Comparison of ENCODE assay signal across 8 cellular contexts in genomic region chr1:93446837-93447451, GRCh38. TPM values are rescaled to one million over a fixed set of nuclear protein-coding genes. Genes with fewer than 3 reads are reported as not detected.
DNase-seq lines count a peak whose midpoint lies in the region; ATAC-seq and TF ChIP-seq lines count a peak whose summit lies in the region.

No MANE protein-coding gene starts in this region.

- H3K79me2 ChIP-seq in Loucy (ENCODE audit: insufficient read depth, low read length) = peaks cover 29% of the 10 kb centered on the region

- H3K9me3 ChIP-seq in CD8-positive, alpha-beta memory T cell (ENCODE audit: low read length) = no peaks in the 10 kb centered on the region
- H3K9me3 ChIP-seq in Loucy (ENCODE audit: insufficient read depth, low read depth, low read length) = no peaks in the 10 kb centered on the region

- POLR2A ChIA-PET in CD8-positive, alpha-beta memory T cell (lab: Charles Lee) = no interaction called here

- peak overlapping the region; percentile 43 for H3K27ac ChIP-seq in CD8-positive, alpha-beta memory T cell (ENCODE audit: low read depth, low read length)

- no peak overlapping the region for H2AFZ ChIP-seq in Loucy (ENCODE audit: low read length)

- peak overlapping the region in 1 of 8 donors; percentile 65 for H3K27ac Mint-ChIP-seq in CD8-positive, alpha-beta memory T cell
- no peak overlapping the region for H3K27ac Mint-ChIP-seq in natural killer cell treated with Interleukin-12 subunit alpha and Interleukin-12 subunit beta and Interleukin-15 and Interleukin-18, amount 100 ng/mL, for 72 hours

- CTCF ChIA-PET in CD8-positive, alpha-beta memory T cell (lab: Charles Lee) = interaction anchor here (0.9 to 1.0 kb wide), 2 partner anchors 142 to 399 kb away, joined by 3 to 4 read pairs; no protein-coding TSS in a partner anchor

- H4K20me1 ChIP-seq in Loucy (ENCODE audit: insufficient read depth, low read length, poor library complexity, severe bottlenecking) = peaks cover 19% of the 10 kb centered on the region

- peak overlapping the region; percentile 65 to 90 (median 87) for H3K4me3 Mint-ChIP-seq in CD8-positive, alpha-beta memory T cell
- peak overlapping the region; percentile 83 for H3K4me3 Mint-ChIP-seq in natural killer cell treated with Interleukin-12 subunit alpha and Interleukin-12 subunit beta and Interleukin-15 and Interleukin-18, amount 100 ng/mL, for 72 hours

- H3F3A ChIP-seq in Loucy (ENCODE audit: low read depth) = 0 out of 2 replicates have a peak, but pooled peaks cover 5% of the 10 kb centered on the region

- H3K4me3 ChIP-seq in CD8-positive, alpha-beta memory T cell (ENCODE audit: low read length) = peak overlapping the region; percentile 11
- peak overlapping the region; percentile 98 for H3K4me3 ChIP-seq in Loucy (ENCODE audit: low read length, poor library complexity, severe bottlenecking)

- no peaks in the 10 kb centered on the region for H3K36me3 ChIP-seq in CD8-positive, alpha-beta memory T cell (ENCODE audit: insufficient read depth, low read length)
- H3K36me3 ChIP-seq in Loucy (ENCODE audit: insufficient read depth, low read length) = no peaks in the 10 kb centered on the region

- peaks cover 15 to 25% (median 19%) of the 10 kb centered on the region in 3 donors for H3K4me1 Mint-ChIP-seq in CD8-positive, alpha-beta memory T cell
- H3K4me1 Mint-ChIP-seq in natural killer cell treated with Interleukin-12 subunit alpha and Interleukin-12 subunit beta and Interleukin-15 and Interleukin-18, amount 100 ng/mL, for 72 hours (ENCODE audit: low read depth in 2 of 2) = peaks cover 18 to 20% of the 10 kb centered on the region in 2 donors

- H3K9me2 ChIP-seq in Loucy (replicated peaks; ENCODE audit: low read depth, low read length) = no peaks in the 10 kb centered on the region

- H3K9me3 Mint-ChIP-seq in CD8-positive, alpha-beta memory T cell = peaks cover 0 to 4% (median 0%) of the 10 kb centered on the region in 5 donors
- H3K9me3 Mint-ChIP-seq in natural killer cell treated with Interleukin-12 subunit alpha and Interleukin-12 subunit beta and Interleukin-15 and Interleukin-18, amount 100 ng/mL, for 72 hours = no peaks in the 10 kb centered on the region

- H3K4me1 ChIP-seq in CD8-positive, alpha-beta memory T cell (ENCODE audit: insufficient read depth, low read length) = peaks cover 11% of the 10 kb centered on the region
- H3K4me1 ChIP-seq in Loucy (ENCODE audit: insufficient read depth, low read length, poor library complexity, severe bottlenecking) = peaks cover 28% of the 10 kb centered on the region

- H3K36me3 Mint-ChIP-seq in CD8-positive, alpha-beta memory T cell = no peaks in the 10 kb centered on the region
- no peaks in the 10 kb centered on the region for H3K36me3 Mint-ChIP-seq in natural killer cell treated with Interleukin-12 subunit alpha and Interleukin-12 subunit beta and Interleukin-15 and Interleukin-18, amount 100 ng/mL, for 72 hours

- TF ChIP-seq CTCF in Loucy (conservative IDR thresholded peaks at IDR 0.05; ENCODE audit: low read length) = no peak

- peak overlapping the region; percentile 99 for H3K4me2 ChIP-seq in Loucy (ENCODE audit: low read depth, low read length, poor library complexity, severe bottlenecking)

- peak overlapping the region; percentile 84 for H3K9ac ChIP-seq in Loucy (ENCODE audit: low read depth, low read length, poor library complexity, severe bottlenecking)

- ATAC-seq in esophagus mucosa (peak; percentile 94), GM21367 (IDR thresholded peaks at IDR 0.05; ENCODE audit: unreplicated experiment) (no peak)
- ATAC-seq in natural killer cell treated with Interleukin-12 subunit alpha and Interleukin-12 subunit beta and Interleukin-15 and Interleukin-18, amount 100 ng/mL, for 72 hours = no peak

- peak in 1 of 5 donors; percentile 11 for DNase-seq in CD8-positive, alpha-beta memory T cell
- DNase-seq in SW480 (ENCODE audit: low spot score) (peak; percentile 92), islet precursor cell (no peak), iPS-NIHi7 (ENCODE audit: extremely low spot score) (no peak)
- no peak for DNase-seq in natural killer cell treated with Interleukin-12 subunit alpha and Interleukin-12 subunit beta and Interleukin-15 and Interleukin-18, amount 100 ng/mL, for 72 hours (ENCODE audit: low spot score)

- H3K27me3 ChIP-seq in CD8-positive, alpha-beta memory T cell (ENCODE audit: insufficient read depth, low read length, poor library complexity, severe bottlenecking) = peaks cover 35% of the 10 kb centered on the region
- peaks cover 6% of the 10 kb centered on the region for H3K27me3 ChIP-seq in Loucy (ENCODE audit: insufficient read depth, low read length, poor library complexity, severe bottlenecking)

- peaks cover 46 to 56% of the 10 kb centered on the region in 2 donors for H3K27me3 Mint-ChIP-seq in CD8-positive, alpha-beta memory T cell
- peaks cover 33 to 48% of the 10 kb centered on the region in 2 donors for H3K27me3 Mint-ChIP-seq in natural killer cell treated with Interleukin-12 subunit alpha and Interleukin-12 subunit beta and Interleukin-15 and Interleukin-18, amount 100 ng/mL, for 72 hours

RNA-seq across cellular contexts. Expression of gene FNBP1L, which starts 1.0 kb away (rescaled TPM):
- total RNA-seq in CD8-positive, alpha-beta memory T cell = 1 to 10 TPM in 1 of 2 experiments, under 1 TPM in 1; 0.91 to 1.1 TPM
- 0.17 TPM for polyA plus RNA-seq in CD8-positive, alpha-beta memory T cell
- 8.5 TPM for total RNA-seq in esophagus mucosa
- under 1 TPM; 0.24 to 0.31 TPM for total RNA-seq in natural killer cell treated with Interleukin-12 subunit alpha and Interleukin-12 subunit beta and Interleukin-15 and Interleukin-18, amount 100 ng/mL, for 72 hours
